Comparison of ENCODE assay signal across 8 cellular contexts in genomic region chr9:124415102-124415851, GRCh38. TPM values are rescaled to one million over a fixed set of nuclear protein-coding genes. Genes with fewer than 3 reads are reported as not detected.
DNase-seq lines count a peak whose midpoint lies in the region; ATAC-seq and TF ChIP-seq lines count a peak whose summit lies in the region.

TSS of gene PSMB7 (minus strand) at chr9:124415442. CDS start at chr9:124415425, 17 bp downstream.

- H3K4me3 Mint-ChIP-seq in activated T-cell treated with anti-CD3 and anti-CD28 coated beads, Interleukin-2, amount 50 U/mL, for 4 hours: peak within 1 kb of the TSS; percentile 94

- H3K9me3 Mint-ChIP-seq in activated T-cell treated with anti-CD3 and anti-CD28 coated beads, Interleukin-2, amount 50 U/mL, for 4 hours: no peaks in the 10 kb centered on the region

- H3K27me3 ChIP-seq in muscle layer of duodenum (ENCODE audit: low read depth, low read length): no peaks in the 10 kb centered on the region

- H3K4me3 ChIP-seq in muscle layer of duodenum (ENCODE audit: low read depth in 1 of 2, low read length in 2 of 2): peak within 1 kb of the TSS; percentile 94 to 99

- ATAC-seq in GM21619 (IDR thresholded peaks at IDR 0.05; ENCODE audit: unreplicated experiment) (peak; percentile 94), esophagus mucosa (peak; percentile 95)
- ATAC-seq in activated T-cell treated with anti-CD3 and anti-CD28 coated beads, Interleukin-2, amount 50 U/mL, for 4 hours: peak; percentile 95 to 96

- peak; percentile 99 for DNase-seq in DMS53 (lab: John Stamatoyannopoulos, UW)
- DNase-seq in KBM-7: peak; percentile 97
- peak; percentile 96 for DNase-seq in activated T-cell treated with anti-CD3 and anti-CD28 coated beads, Interleukin-2, amount 50 U/mL, for 4 hours
- peak; percentile 88 to 94 for DNase-seq in stimulated activated CD8-positive, alpha-beta memory T cell treated with anti-CD3 and anti-CD28 coated beads, Interleukin-7, amount 100 ng/mL, for 48 hours (ENCODE audit: extremely low read depth in 1 of 2, low read depth in 1 of 2)

- peaks cover 10% of the 10 kb centered on the region in 2 donors for H3K4me1 ChIP-seq in muscle layer of duodenum (ENCODE audit: control insufficient read depth in 1 of 2, insufficient read depth in 2 of 2, low read length in 2 of 2)

- no peaks in the 10 kb centered on the region for H3K9me3 ChIP-seq in muscle layer of duodenum (ENCODE audit: control insufficient read depth in 1 of 2, low read length in 2 of 2)

- H3K36me3 Mint-ChIP-seq in activated T-cell treated with anti-CD3 and anti-CD28 coated beads, Interleukin-2, amount 50 U/mL, for 4 hours (ENCODE audit: insufficient read depth): peaks cover 38% of the 10 kb centered on the region

- no peaks in the 10 kb centered on the region for H3K27me3 Mint-ChIP-seq in activated T-cell treated with anti-CD3 and anti-CD28 coated beads, Interleukin-2, amount 50 U/mL, for 4 hours (ENCODE audit: low read depth)

- H3K36me3 ChIP-seq in muscle layer of duodenum (ENCODE audit: control insufficient read depth in 1 of 2, insufficient read depth in 2 of 2, low read length in 2 of 2): peaks cover 30 to 36% of the 10 kb centered on the region in 2 donors

- in situ Hi-C loops in KBM-7 (cut with MboI; ENCODE audit: low pct_unique_long_range_greater_than_20kb, low sequenced_read_pairs): no loop called here

- peak within 1 kb of the TSS; percentile 76 for H3K27ac ChIP-seq in muscle layer of duodenum (ENCODE audit: low read length)

- peaks cover 40% of the 10 kb centered on the region for H3K4me1 Mint-ChIP-seq in activated T-cell treated with anti-CD3 and anti-CD28 coated beads, Interleukin-2, amount 50 U/mL, for 4 hours (ENCODE audit: low read depth)

TF ChIP-seq in PFSK-1, 5 proteins besides CTCF, POLR2A, EP300 and RAD21:
- peak; percentile 55 to 83 for TF ChIP-seq REST (IDR thresholded peaks at IDR 0.05; ENCODE audit: insufficient read depth in 1 of 2, low read depth in 2 of 2, low read length in 2 of 2)
- TF ChIP-seq SIN3A (IDR thresholded peaks at IDR 0.05; ENCODE audit: borderline replicate concordance, insufficient read depth, low read length): no peak
- TF ChIP-seq POLR2AphosphoS5 (IDR thresholded peaks at IDR 0.05; ENCODE audit: low read depth, low read length): peak; percentile 75; the same call in 1 of the 2 replicates
- TF ChIP-seq TAF1 (IDR thresholded peaks at IDR 0.05; ENCODE audit: borderline replicate concordance, insufficient read depth, low read length): peak; percentile 85; the same call in 1 of the 2 replicates
- no peak for TF ChIP-seq FOXP2 (optimal IDR thresholded peaks at IDR 0.05; ENCODE audit: borderline replicate concordance, extremely low read depth, extremely low read length, insufficient read depth)

RNA-seq across cellular contexts. Expression of gene PSMB7, which starts in this region (rescaled TPM):
- 159 TPM for polyA plus RNA-seq in PFSK-1 (2012; ENCODE audit: insufficient read length, low read depth)
- 100 to 1,000 TPM; 298 to 324 (median 309) TPM for total RNA-seq in activated T-cell treated with anti-CD3 and anti-CD28 coated beads, Interleukin-2, amount 50 U/mL, for 4 hours
- 140 TPM for total RNA-seq in esophagus mucosa

Comparison
In these comparisons a context has a peak if more than half of its experiments do, and no peak if none do; other contexts are left out.
1. Peak in every context shown above with its lines: DNase-seq, ATAC-seq, H3K4me3 ChIP-seq and H3K27ac ChIP-seq.